8 cellular contexts compared by ENCODE assay signal in the genomic region with DNA sequence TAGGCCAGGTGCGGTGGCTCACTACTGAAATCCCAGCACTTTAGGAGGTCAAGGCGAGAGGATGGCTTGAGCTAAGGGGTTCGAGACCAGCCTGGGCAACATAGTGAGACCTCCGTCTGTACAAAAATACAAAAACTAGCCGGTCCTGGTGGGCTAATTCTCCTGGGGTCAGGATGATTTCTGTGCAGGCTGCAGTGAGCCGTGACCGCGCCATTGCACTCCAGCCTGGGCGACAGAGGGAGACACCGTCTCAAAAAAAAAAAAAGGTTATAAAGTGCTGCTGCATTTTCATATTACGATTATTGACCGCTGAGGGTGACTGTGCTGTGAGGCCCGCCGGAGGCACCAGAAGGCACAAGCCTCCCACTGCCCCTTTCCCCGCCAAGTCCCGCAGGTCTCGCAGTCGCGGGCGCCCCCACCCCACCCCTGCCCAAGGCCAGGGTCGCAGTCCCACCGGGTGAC. TPM values are rescaled to one million over a fixed set of nuclear protein-coding genes. Genes with fewer than 3 reads are reported as not detected.
A peak's percentile ranks its signal among the peaks of the same experiment; 100 is the strongest.
DNase-seq lines count a peak whose midpoint lies in the region; ATAC-seq and TF ChIP-seq lines count a peak whose summit lies in the region.

No MANE protein-coding gene starts in this region.

- no peak for DNase-seq in BE2C
- no peak for DNase-seq in HL-60 (ENCODE audit: low read depth in 1 of 2, low spot score in 1 of 2)
- no peak for DNase-seq in caudate nucleus (lab: John Stamatoyannopoulos, UW)
- DNase-seq in naive thymus-derived CD4-positive, alpha-beta T cell: no peak
- DNase-seq in KG1 (lab: John Stamatoyannopoulos, UW): no peak
- no peak for DNase-seq in NCI-H748 (lab: John Stamatoyannopoulos, UW; ENCODE audit: unreplicated experiment)
- DNase-seq in stimulated activated CD4-positive, alpha-beta T cell treated with anti-CD3 and anti-CD28 coated beads, Interleukin-2, amount 100 ng/mL, for 48 hours: no peak

- CTCF ChIA-PET in naive thymus-derived CD4-positive, alpha-beta T cell (lab: Charles Lee): interaction anchor here (0.9 to 5.5 kb wide), 9 partner anchors 8 to 59 kb away, joined by 3 to 62 read pairs (median 5); a partner anchor contains a TSS

- ATAC-seq in naive thymus-derived CD4-positive, alpha-beta T cell: peak; percentile 14
- ATAC-seq in GM19023 (IDR thresholded peaks at IDR 0.05; ENCODE audit: unreplicated experiment): no peak

- H3K27ac Mint-ChIP-seq in naive thymus-derived CD4-positive, alpha-beta T cell: peak overlapping the region; percentile 38 to 90 (median 88)

- peak overlapping the region; percentile 54 for H3K4me3 ChIP-seq in BE2C (ENCODE audit: low read depth, low read length)
- peak overlapping the region; percentile 52 for H3K4me3 ChIP-seq in HL-60 (replicated peaks; ENCODE audit: insufficient read depth, low read length)
- H3K4me3 ChIP-seq in naive thymus-derived CD4-positive, alpha-beta T cell (ENCODE audit: low read length): peak overlapping the region; percentile 62

- no peaks in the 10 kb centered on the region for H3K4me1 ChIP-seq in BE2C
- H3K4me1 ChIP-seq in naive thymus-derived CD4-positive, alpha-beta T cell (ENCODE audit: control insufficient read depth in 2 of 2, insufficient read depth in 2 of 2, low read length in 2 of 2): peaks cover 27 to 56% of the 10 kb centered on the region in 2 donors

- no peaks in the 10 kb centered on the region for H3K36me3 ChIP-seq in BE2C
- H3K36me3 ChIP-seq in naive thymus-derived CD4-positive, alpha-beta T cell (ENCODE audit: control insufficient read depth in 2 of 3, insufficient read depth in 3 of 3, low read length in 3 of 3): peaks cover 0 to 7% (median 0%) of the 10 kb centered on the region in 3 experiments

- H3K27me3 Mint-ChIP-seq in naive thymus-derived CD4-positive, alpha-beta T cell: no peaks in the 10 kb centered on the region

- H3K36me3 Mint-ChIP-seq in naive thymus-derived CD4-positive, alpha-beta T cell: peaks cover 0 to 24% (median 3%) of the 10 kb centered on the region in 5 donors

- H3K4me3 Mint-ChIP-seq in naive thymus-derived CD4-positive, alpha-beta T cell: peak overlapping the region; percentile 74 to 93 (median 82)

- H3K4me1 Mint-ChIP-seq in naive thymus-derived CD4-positive, alpha-beta T cell: peaks cover 30 to 80% (median 71%) of the 10 kb centered on the region in 7 donors

- intact Hi-C loops in naive thymus-derived CD4-positive, alpha-beta T cell (cut with micrococcal nuclease): loop anchor here (1.0 to 2.0 kb wide), 3 partner anchors 9 to 50 kb away; a partner anchor contains a TSS

- H3K27me3 ChIP-seq in BE2C (no peaks in the 10 kb centered on the region), HL-60 (ENCODE audit: insufficient read depth, poor library complexity, severe bottlenecking) (peaks cover 3% of the 10 kb centered on the region)
- H3K27me3 ChIP-seq in naive thymus-derived CD4-positive, alpha-beta T cell (ENCODE audit: control insufficient read depth in 2 of 2, insufficient read depth in 2 of 2, low read length in 2 of 2): no peaks in the 10 kb centered on the region

- peaks cover 0 to 2% (median 0%) of the 10 kb centered on the region in 11 donors for H3K9me3 Mint-ChIP-seq in naive thymus-derived CD4-positive, alpha-beta T cell

- no peaks in the 10 kb centered on the region for H3K9me3 ChIP-seq in BE2C
- H3K9me3 ChIP-seq in naive thymus-derived CD4-positive, alpha-beta T cell (ENCODE audit: control insufficient read depth in 2 of 3, low read length in 3 of 3): no peaks in the 10 kb centered on the region

- H3K27ac ChIP-seq in HL-60 (replicated peaks): no peak overlapping the region
- peak overlapping the region; percentile 36 for H3K27ac ChIP-seq in caudate nucleus (ENCODE audit: low read depth, low read length)
- H3K27ac ChIP-seq in naive thymus-derived CD4-positive, alpha-beta T cell (ENCODE audit: low read depth, low read length): peak overlapping the region; percentile 94

- POLR2A ChIA-PET in naive thymus-derived CD4-positive, alpha-beta T cell (lab: Charles Lee): interaction anchor here (0.8 to 9.7 kb wide), 6 partner anchors 11 to 277 kb away, joined by 3 to 150 read pairs (median 49); a partner anchor contains a TSS

- no peak for TF ChIP-seq CTCF in BE2C (IDR thresholded peaks at IDR 0.05; ENCODE audit: low read depth, low read length)
- no peak for TF ChIP-seq CTCF in HL-60 (IDR thresholded peaks at IDR 0.05; ENCODE audit: insufficient read depth, low read length)

RNA-seq across cellular contexts. Expression of a gene that starts 0.5 kb away (rescaled TPM):
- polyA plus RNA-seq in BE2C (2012; ENCODE audit: insufficient read depth, insufficient read length, low read depth): 0.79 TPM
- total RNA-seq in naive thymus-derived CD4-positive, alpha-beta T cell: 10 to 100 TPM; 11.1 to 47.2 (median 17.5) TPM
- polyA plus RNA-seq in naive thymus-derived CD4-positive, alpha-beta T cell: 10 to 100 TPM; 11.5 to 37.6 TPM

RNA-seq across cellular contexts. Expression of a gene that starts 50.3 kb away (rescaled TPM):
- 32.4 TPM for polyA plus RNA-seq in BE2C (2012; ENCODE audit: insufficient read depth, insufficient read length, low read depth)
- total RNA-seq in naive thymus-derived CD4-positive, alpha-beta T cell: 10 to 100 TPM; 19.8 to 51.5 (median 24.6) TPM
- 10 to 100 TPM; 17.6 to 23.3 TPM for polyA plus RNA-seq in naive thymus-derived CD4-positive, alpha-beta T cell

RNA-seq across cellular contexts. Expression of a gene that starts 58.7 kb away (rescaled TPM):
- 83.4 TPM for polyA plus RNA-seq in BE2C (2012; ENCODE audit: insufficient read depth, insufficient read length, low read depth)
- total RNA-seq in naive thymus-derived CD4-positive, alpha-beta T cell: 10 to 100 TPM; 45.3 to 99.1 (median 53.4) TPM
- polyA plus RNA-seq in naive thymus-derived CD4-positive, alpha-beta T cell: 100 to 1,000 TPM; 137 to 156 TPM
